8 cellular contexts compared by ENCODE assay signal in genomic region chr11:9209604-9210003, GRCh38. TPM values are rescaled to one million over a fixed set of nuclear protein-coding genes. Genes with fewer than 3 reads are reported as not detected.
DNase-seq lines count a peak whose midpoint lies in the region; ATAC-seq and TF ChIP-seq lines count a peak whose summit lies in the region.
"Not testable (repeated sequence)": the region's sequence is repeated elsewhere in the genome, so short reads cannot be mapped to it uniquely, and the experiment has no call there.

No MANE protein-coding gene starts in this region.

- CTCF ChIA-PET in T-cell (lab: Charles Lee), result interaction anchor here in 1 of 2 donors (0.6 to 0.7 kb wide), 2 partner anchors 8 to 325 kb away, joined by 5 read pairs; no protein-coding TSS in a partner anchor

- ATAC-seq in GM18511 (IDR thresholded peaks at IDR 0.05; ENCODE audit: unreplicated experiment), result peak; percentile 19
- peak; percentile 6 for ATAC-seq in GM21723 (IDR thresholded peaks at IDR 0.05; ENCODE audit: unreplicated experiment)
- peak; percentile 26 for ATAC-seq in HG03095 (IDR thresholded peaks at IDR 0.05; ENCODE audit: unreplicated experiment)
- ATAC-seq in T-cell (replicated peaks in 1 of 4); natural killer cell treated with Interleukin-12 subunit alpha and Interleukin-12 subunit beta and Interleukin-15 and Interleukin-18, amount 100 ng/mL, for 72 hours: not testable (repeated sequence)
- peak; percentile 74 to 75 for ATAC-seq in activated T-cell treated with anti-CD3 and anti-CD28 coated beads, Interleukin-2, amount 50 U/mL, for 72 hours (replicated peaks in 1 of 2)

- H3K27ac ChIP-seq in temporal lobe (ENCODE audit: low read depth, low read length), result peak overlapping the region; percentile 40

- POLR2A ChIA-PET in T-cell (lab: Charles Lee), result interaction anchor here in 1 of 2 donors (0.6 kb wide), 1 partner anchor 32 kb away, joined by 5 read pairs; no protein-coding TSS in a partner anchor

- not testable (repeated sequence) for H3K9me3 Mint-ChIP-seq in T-cell; activated T-cell treated with anti-CD3 and anti-CD28 coated beads, Interleukin-2, amount 50 U/mL, for 72 hours; brain; natural killer cell treated with Interleukin-12 subunit alpha and Interleukin-12 subunit beta and Interleukin-15 and Interleukin-18, amount 100 ng/mL, for 72 hours

- not testable (repeated sequence) for TF ChIP-seq CTCF in brain (conservative IDR thresholded peaks at IDR 0.05)

- H3K4me3 Mint-ChIP-seq in T-cell, brain: not testable (repeated sequence)
- peak overlapping the region; percentile 72 to 73 for H3K4me3 Mint-ChIP-seq in activated T-cell treated with anti-CD3 and anti-CD28 coated beads, Interleukin-2, amount 50 U/mL, for 72 hours
- H3K4me3 Mint-ChIP-seq in natural killer cell treated with Interleukin-12 subunit alpha and Interleukin-12 subunit beta and Interleukin-15 and Interleukin-18, amount 100 ng/mL, for 72 hours, result peak overlapping the region; percentile 21

- not testable (repeated sequence) for H3K27me3 Mint-ChIP-seq in T-cell; activated T-cell treated with anti-CD3 and anti-CD28 coated beads, Interleukin-2, amount 50 U/mL, for 72 hours (ENCODE audit: low read depth); brain; natural killer cell treated with Interleukin-12 subunit alpha and Interleukin-12 subunit beta and Interleukin-15 and Interleukin-18, amount 100 ng/mL, for 72 hours

- DNase-seq in T-cell; natural killer cell treated with Interleukin-12 subunit alpha and Interleukin-12 subunit beta and Interleukin-15 and Interleukin-18, amount 100 ng/mL, for 72 hours (ENCODE audit: low spot score): not testable (repeated sequence)
- peak; percentile 26 to 44 for DNase-seq in activated T-cell treated with anti-CD3 and anti-CD28 coated beads, Interleukin-2, amount 50 U/mL, for 72 hours

- H3K27ac Mint-ChIP-seq in T-cell (peak overlapping the region; percentile 8 to 29), brain (peak overlapping the region in 3 of 5 experiments; percentile 5 to 54 (median 48))
- peak overlapping the region; percentile 29 for H3K27ac Mint-ChIP-seq in activated T-cell treated with anti-CD3 and anti-CD28 coated beads, Interleukin-2, amount 50 U/mL, for 72 hours
- peak overlapping the region; percentile 1 to 50 for H3K27ac Mint-ChIP-seq in natural killer cell treated with Interleukin-12 subunit alpha and Interleukin-12 subunit beta and Interleukin-15 and Interleukin-18, amount 100 ng/mL, for 72 hours

- H3K4me1 Mint-ChIP-seq in T-cell, result peaks cover 51 to 63% (median 61%) of the 10 kb centered on the region in 3 donors
- peaks cover 58% of the 10 kb centered on the region for H3K4me1 Mint-ChIP-seq in activated T-cell treated with anti-CD3 and anti-CD28 coated beads, Interleukin-2, amount 50 U/mL, for 72 hours (ENCODE audit: low read depth)
- H3K4me1 Mint-ChIP-seq in brain, result peaks cover 57% of the 10 kb centered on the region
- H3K4me1 Mint-ChIP-seq in natural killer cell treated with Interleukin-12 subunit alpha and Interleukin-12 subunit beta and Interleukin-15 and Interleukin-18, amount 100 ng/mL, for 72 hours (ENCODE audit: low read depth in 2 of 2), result peaks cover 31 to 35% of the 10 kb centered on the region in 2 donors

- H3K36me3 Mint-ChIP-seq in T-cell; activated T-cell treated with anti-CD3 and anti-CD28 coated beads, Interleukin-2, amount 50 U/mL, for 72 hours (ENCODE audit: insufficient read depth in 2 of 2); natural killer cell treated with Interleukin-12 subunit alpha and Interleukin-12 subunit beta and Interleukin-15 and Interleukin-18, amount 100 ng/mL, for 72 hours: not testable (repeated sequence)
- peaks cover 14% of the 10 kb centered on the region for H3K36me3 Mint-ChIP-seq in brain

RNA-seq across cellular contexts. Expression of gene DENND5A, which starts 55.5 kb away (rescaled TPM):
- total RNA-seq in T-cell, result 100 to 1,000 TPM in 2 of 5 donors, 10 to 100 TPM in 3; 57.8 to 151 (median 84.2) TPM
- 10 to 100 TPM; 54.2 to 62.7 TPM for total RNA-seq in activated T-cell treated with anti-CD3 and anti-CD28 coated beads, Interleukin-2, amount 50 U/mL, for 72 hours
- polyA plus RNA-seq in brain (ENCODE audit: insufficient read depth, low read depth, low replicate concordance), result 74.1 TPM
- 100 to 1,000 TPM in 1 of 2 donors, 10 to 100 TPM in 1; 69.8 to 200 TPM for total RNA-seq in natural killer cell treated with Interleukin-12 subunit alpha and Interleukin-12 subunit beta and Interleukin-15 and Interleukin-18, amount 100 ng/mL, for 72 hours
- total RNA-seq in temporal lobe, result 108 TPM
